Comparison of ENCODE assay signal across 8 cellular contexts in genomic region chr3:105869531-105869833, GRCh38. TPM values are rescaled to one million over a fixed set of nuclear protein-coding genes. Genes with fewer than 3 reads are reported as not detected.
DNase-seq lines count a peak whose midpoint lies in the region; ATAC-seq and TF ChIP-seq lines count a peak whose summit lies in the region.

No MANE protein-coding gene starts in this region.

- peak overlapping the region; percentile 73 for H3K4me3 ChIP-seq in AG10803 (ENCODE audit: low read length)
- peak overlapping the region; percentile 81 for H3K4me3 ChIP-seq in LNCaP clone FGC (ENCODE audit: low read depth, low read length)
- H3K4me3 ChIP-seq in coronary artery = peak overlapping the region; percentile 91

- peak overlapping the region; percentile 95 to 97 for H3K27ac Mint-ChIP-seq in natural killer cell

- intact Hi-C loops in natural killer cell (cut with micrococcal nuclease) = loop anchor here (2.0 to 10.0 kb wide), 5 partner anchors 25 to 465 kb away; no protein-coding TSS in a partner anchor

- peaks cover 54 to 57% of the 10 kb centered on the region in 2 donors for H3K4me1 Mint-ChIP-seq in natural killer cell

- peak overlapping the region; percentile 98 to 99 for H3K27ac ChIP-seq in coronary artery

- H3K4me3 Mint-ChIP-seq in natural killer cell = peak overlapping the region; percentile 100

- TF ChIP-seq CTCF in AG10803 (conservative IDR thresholded peaks at IDR 0.05; ENCODE audit: low read length) (no peak), LNCaP clone FGC (IDR thresholded peaks at IDR 0.05; ENCODE audit: control insufficient read depth, extremely low read depth, insufficient read depth) (no peak), coronary artery (IDR thresholded peaks at IDR 0.05) (no peak), natural killer cell (IDR thresholded peaks at IDR 0.05) (no peak)

- DNase-seq in AG10803 (ENCODE audit: low read depth) = no peak
- DNase-seq in LNCaP clone FGC (ENCODE audit: low read depth) = no peak
- no peak for DNase-seq in coronary artery (ENCODE audit: low spot score)
- no peak for DNase-seq in natural killer cell

- no peaks in the 10 kb centered on the region for H3K27me3 Mint-ChIP-seq in natural killer cell (ENCODE audit: low read depth in 2 of 2)

- no peak for ATAC-seq in natural killer cell
- no peak for ATAC-seq in GM21786 (IDR thresholded peaks at IDR 0.05; ENCODE audit: unreplicated experiment)
- ATAC-seq in HG03108 (IDR thresholded peaks at IDR 0.05; ENCODE audit: unreplicated experiment) = no peak
- ATAC-seq in GM21367 (IDR thresholded peaks at IDR 0.05; ENCODE audit: unreplicated experiment) = no peak
- ATAC-seq in GM18873 (IDR thresholded peaks at IDR 0.05; ENCODE audit: low FRiP score, unreplicated experiment) = no peak

- no peaks in the 10 kb centered on the region for H3K9me3 Mint-ChIP-seq in natural killer cell

- peaks cover 8% of the 10 kb centered on the region for H3K36me3 Mint-ChIP-seq in natural killer cell

RNA-seq across cellular contexts. Expression of gene CBLB, which starts 0.7 kb away (rescaled TPM):
- total RNA-seq in natural killer cell = 100 to 1,000 TPM; 180 to 287 (median 230) TPM
